ENCODE assay signal across 10 cellular contexts in the genomic region with DNA sequence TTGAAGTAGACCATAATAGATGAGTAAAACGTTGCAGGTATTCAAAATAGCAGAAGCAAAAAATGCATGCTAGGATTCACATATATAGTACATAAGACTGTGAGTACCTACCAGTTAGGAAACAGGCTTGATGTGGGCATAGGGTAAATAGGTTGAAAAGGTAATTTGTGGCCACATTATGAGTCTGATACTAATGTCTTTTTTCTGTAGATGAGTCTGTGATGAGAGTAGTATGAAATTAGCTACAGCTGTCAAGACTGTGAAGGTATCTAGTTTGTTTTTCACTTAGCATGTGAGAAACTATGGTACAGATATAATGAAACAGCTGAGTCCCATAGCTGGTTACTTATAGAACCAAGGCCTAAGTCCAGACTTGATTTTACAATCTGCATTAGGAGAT.
"Had no signal": no experiment of that assay in that cellular context is flagged by ENCODE, and none has a peak within 500 bp of the region (broad histone marks: within the 10 kb centered on the region; RNA-seq: fewer than 3 reads in every experiment).

No MANE protein-coding gene starts in this region.

- H3K4me3 Mint-ChIP-seq: activated naive CD8-positive, alpha-beta T cell treated with anti-CD3 and anti-CD28 coated beads, Interleukin-2, amount 10 ng/mL, durations not matched to agents 7 days and 5 days; T-helper 2 cell treated with Interferon-gamma antibody and Interleukin-4, amounts not matched to agents 5 μg/mL and 100 μg/mL, for 36 hours had no signal

- H3K27me3 Mint-ChIP-seq: activated naive CD8-positive, alpha-beta T cell treated with anti-CD3 and anti-CD28 coated beads, Interleukin-2, amount 10 ng/mL, durations not matched to agents 7 days and 5 days had no signal

- H3K9me3 Mint-ChIP-seq: activated naive CD8-positive, alpha-beta T cell treated with anti-CD3 and anti-CD28 coated beads, Interleukin-2, amount 10 ng/mL, durations not matched to agents 7 days and 5 days; T-helper 2 cell treated with Interferon-gamma antibody and Interleukin-4, amounts not matched to agents 5 μg/mL and 100 μg/mL, for 36 hours had no signal

- DNase-seq: activated naive CD8-positive, alpha-beta T cell treated with anti-CD3 and anti-CD28 coated beads, Interleukin-2, amount 10 ng/mL, durations not matched to agents 7 days and 5 days; aorta; hypothalamus; kidney glomerular epithelial cell; pancreas; stimulated activated CD4-positive, alpha-beta T cell treated with anti-CD3 and anti-CD28 coated beads, Interleukin-4, amount 100 ng/mL, for 24 hours had no signal

- H3K4me3 ChIP-seq: esophagus muscularis mucosa, pancreas, tibial nerve had no signal

- H3K9me3 ChIP-seq: esophagus muscularis mucosa, pancreas, tibial nerve had no signal

- H3K27ac ChIP-seq: esophagus muscularis mucosa, pancreas, tibial nerve had no signal

- H3K27ac Mint-ChIP-seq: activated naive CD8-positive, alpha-beta T cell treated with anti-CD3 and anti-CD28 coated beads, Interleukin-2, amount 10 ng/mL, durations not matched to agents 7 days and 5 days; T-helper 2 cell treated with Interferon-gamma antibody and Interleukin-4, amounts not matched to agents 5 μg/mL and 100 μg/mL, for 36 hours had no signal

- H3K27me3 ChIP-seq: esophagus muscularis mucosa, pancreas, tibial nerve had no signal

- ATAC-seq: activated CD4-positive, CD25-positive, alpha-beta regulatory T cell treated with anti-CD3 and anti-CD28 coated beads, Interleukin-2, amount 50 U/mL, for 24 hours; pancreas had no signal
